8 cellular contexts compared by ENCODE assay signal in the genomic region with DNA sequence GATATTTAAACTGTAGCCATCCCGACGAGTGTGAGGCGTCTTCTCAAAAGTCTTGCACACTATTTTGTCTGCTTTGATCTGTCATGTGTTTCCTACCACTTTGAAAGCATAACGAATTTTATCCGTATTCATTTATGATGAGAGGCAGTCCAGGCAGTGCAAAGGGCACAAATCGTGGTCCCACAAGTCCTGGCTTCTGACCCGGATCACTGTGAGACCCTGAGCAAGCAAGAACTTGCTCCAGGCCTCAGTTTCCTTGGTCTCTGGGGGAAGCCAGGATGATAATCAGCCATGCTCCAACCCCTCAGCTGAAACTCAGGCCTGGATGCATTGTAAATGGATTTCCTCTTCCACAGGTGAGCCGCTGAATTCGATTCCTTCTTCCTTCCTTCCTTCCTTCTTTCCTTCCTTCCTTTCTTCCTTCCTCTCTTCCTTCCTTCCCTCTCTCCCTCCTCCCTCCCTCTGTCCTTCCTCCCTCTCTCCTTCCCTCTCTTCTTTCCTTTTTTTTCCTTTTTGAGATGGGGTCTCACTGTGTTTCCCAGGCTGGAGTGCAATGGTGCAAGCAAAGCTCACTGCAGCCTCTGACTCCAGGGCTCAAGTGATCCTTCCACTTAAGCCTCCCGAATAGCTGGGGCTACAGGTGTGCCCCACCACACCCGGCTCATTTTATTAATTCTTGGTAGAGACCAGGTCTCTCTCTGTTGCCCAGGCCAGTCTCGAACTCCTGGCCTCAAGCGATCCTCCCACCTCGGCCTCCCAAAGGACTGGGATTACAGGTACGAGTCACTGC. TPM values are rescaled to one million over a fixed set of nuclear protein-coding genes. Genes with fewer than 3 reads are reported as not detected.
A peak's percentile ranks its signal among the peaks of the same experiment; 100 is the strongest.
DNase-seq lines count a peak whose midpoint lies in the region; ATAC-seq, FAIRE-seq and TF ChIP-seq lines count a peak whose summit lies in the region.

No MANE protein-coding gene starts in this region.

- DNase-seq in cardiac muscle cell (ENCODE audit: low read depth in 1 of 2, low spot score in 1 of 2): no peak
- DNase-seq in Right ventricle myocardium superior: no peak
- no peak for DNase-seq in bronchial epithelial cell (ENCODE audit: low read depth)
- no peak for DNase-seq in effector CD4-positive, alpha-beta T cell
- no peak for DNase-seq in NCI-H1417 (lab: John Stamatoyannopoulos, UW)

- H3K9me3 ChIP-seq in cardiac muscle cell (ENCODE audit: low read depth): no peaks in the 10 kb centered on the region
- no peaks in the 10 kb centered on the region for H3K9me3 ChIP-seq in mucosa of stomach (ENCODE audit: control insufficient read depth, low read length)

- H3K9ac ChIP-seq in mucosa of stomach (ENCODE audit: low read length): peak overlapping the region; percentile 77

- no peaks in the 10 kb centered on the region for H3K36me3 ChIP-seq in cardiac muscle cell
- H3K36me3 ChIP-seq in bronchial epithelial cell (ENCODE audit: control insufficient read depth, insufficient read depth, low read length): no peaks in the 10 kb centered on the region
- H3K36me3 ChIP-seq in mucosa of stomach (ENCODE audit: control insufficient read depth, insufficient read depth, low read length): no peaks in the 10 kb centered on the region
- no peaks in the 10 kb centered on the region for H3K36me3 ChIP-seq in urinary bladder (ENCODE audit: insufficient read depth)

- no peaks in the 10 kb centered on the region for H3K27me3 ChIP-seq in cardiac muscle cell
- no peaks in the 10 kb centered on the region for H3K27me3 ChIP-seq in bronchial epithelial cell (ENCODE audit: control insufficient read depth, insufficient read depth, low read length)
- no peaks in the 10 kb centered on the region for H3K27me3 ChIP-seq in mucosa of stomach (ENCODE audit: control insufficient read depth, insufficient read depth, low read length)

- ATAC-seq in Right ventricle myocardium superior (ENCODE audit: poor library complexity): no peak
- no peak for ATAC-seq in HG03175 (IDR thresholded peaks at IDR 0.05; ENCODE audit: unreplicated experiment)

- WGBS in urinary bladder: 65% methylated on average over 15 of the region's 15 CpGs

- H3K4me3 ChIP-seq in cardiac muscle cell: no peak overlapping the region
- peak overlapping the region; percentile 32 for H3K4me3 ChIP-seq in bronchial epithelial cell (ENCODE audit: low read depth, low read length)
- peak overlapping the region; percentile 52 for H3K4me3 ChIP-seq in mucosa of stomach (ENCODE audit: low read length)
- H3K4me3 ChIP-seq in urinary bladder (ENCODE audit: low read depth, low read length): no peak overlapping the region

- no peak for FAIRE-seq in bronchial epithelial cell (lab: Jason Lieb, UNC)

- TF ChIP-seq CTCF in cardiac muscle cell (IDR thresholded peaks at IDR 0.05; ENCODE audit: low read depth, low read length) (no peak), bronchial epithelial cell (IDR thresholded peaks at IDR 0.05; ENCODE audit: insufficient read depth, low read length, severe bottlenecking) (no peak)

- H3K4me1 ChIP-seq in cardiac muscle cell (ENCODE audit: low read depth) (no peaks in the 10 kb centered on the region), mucosa of stomach (ENCODE audit: control insufficient read depth, insufficient read depth, low read length) (peaks cover 35% of the 10 kb centered on the region), urinary bladder (ENCODE audit: insufficient read depth) (no peaks in the 10 kb centered on the region)

- intact Hi-C loops in Right ventricle myocardium superior (cut with DNase I): no loop called here

- H3K27ac ChIP-seq in cardiac muscle cell: peak overlapping the region; percentile 43
- H3K27ac ChIP-seq in urinary bladder (ENCODE audit: low read depth): peak overlapping the region; percentile 73

RNA-seq across cellular contexts. Expression of a gene that starts 18.4 kb away (rescaled TPM):
- 17.4 and 33.7 TPM in 2 replicates for total RNA-seq in cardiac muscle cell
- 22.3 and 38.1 TPM in 2 replicates for polyA plus RNA-seq in cardiac muscle cell
- total RNA-seq in Right ventricle myocardium superior: 30.3 TPM
- total RNA-seq in bronchial epithelial cell: 25.0 and 33.2 TPM in 2 replicates
- 51.5 TPM for total RNA-seq in urinary bladder
- 14.3 TPM for polyA plus RNA-seq in urinary bladder

RNA-seq across cellular contexts. Expression of a gene that starts 21.1 kb away (rescaled TPM):
- total RNA-seq in cardiac muscle cell (0.39 TPM in 1 of 2 replicates, not detected in the other), Right ventricle myocardium superior (113 TPM), bronchial epithelial cell (1.2 and 1.6 TPM in 2 replicates), urinary bladder (1.9 TPM)
- polyA plus RNA-seq in cardiac muscle cell (not detected in 2 replicates), urinary bladder (9.3 TPM)

RNA-seq across cellular contexts. Expression of a gene that starts 52.6 kb away (rescaled TPM):
- total RNA-seq in cardiac muscle cell: 23.3 and 24.3 TPM in 2 replicates
- 11.3 and 22.5 TPM in 2 replicates for polyA plus RNA-seq in cardiac muscle cell
- 6.9 TPM for total RNA-seq in Right ventricle myocardium superior
- 9.6 and 11.6 TPM in 2 replicates for total RNA-seq in bronchial epithelial cell
- 10.4 TPM for total RNA-seq in urinary bladder
- polyA plus RNA-seq in urinary bladder: 11.6 TPM

Comparison
In these comparisons a context has a peak if more than half of its experiments do, and no peak if none do; other contexts are left out.
1. RNA of a gene that starts 21.1 kb away (total RNA-seq): 113 TPM in Right ventricle myocardium superior (single experiment); 1.9 TPM in urinary bladder (single experiment), 1.2 to 1.6 TPM in bronchial epithelial cell and 0.39 TPM in cardiac muscle cell; every median in the first group is over 10 times any median in the second.
2. H3K4me3 ChIP-seq: peak in bronchial epithelial cell (single experiment) and mucosa of stomach (single experiment); none in cardiac muscle cell (single experiment) and urinary bladder (single experiment).